11 cellular contexts compared by ENCODE assay signal in genomic region chr6:159642995-159643394, GRCh38.
"Had no signal": no experiment of that assay in that cellular context is flagged by ENCODE, and none has a peak within 500 bp of the region (broad histone marks: within the 10 kb centered on the region; RNA-seq: fewer than 3 reads in every experiment).

No MANE protein-coding gene starts in this region.

- DNase-seq: GM23248, GOT3, H7, H9, HCEC 1CT, HFFc6 had no signal

- H3K4me1 ChIP-seq: HAP-1 had no signal

- H3K4me3 ChIP-seq: GM23248, GM23338, HAP-1 had no signal

- H3K9me3 ChIP-seq: HAP-1 had no signal

- H2AFZ ChIP-seq: GM23248, GM23338 had no signal

- ATAC-seq: GM23338, HCT116 had no signal

- H3K4me2 ChIP-seq: GM23338 had no signal

- H3K36me3 ChIP-seq: HAP-1 had no signal

- FAIRE-seq: H1, H54 had no signal

- H3K9ac ChIP-seq: GM23248 had no signal

- H3K27ac ChIP-seq: GM23248 had no signal
